ENCODE assay signal across 19 cellular contexts in genomic region chr11:126871792-126872191, GRCh38.
"Had no signal": no experiment of that assay in that cellular context is flagged by ENCODE, and none has a peak within 500 bp of the region (broad histone marks: within the 10 kb centered on the region; RNA-seq: fewer than 3 reads in every experiment).

No MANE protein-coding gene starts in this region.

- ATAC-seq: activated CD8-positive, alpha-beta T cell treated with anti-CD3 and anti-CD28 coated beads for 36 hours; activated naive CD8-positive, alpha-beta T cell treated with anti-CD3 and anti-CD28 coated beads, Interleukin-2, amount 50 U/mL, for 24 hours; esophagus mucosa; gastroesophageal sphincter; heart right ventricle; lower lobe of right lung; natural killer cell treated with Interleukin-12 subunit alpha and Interleukin-12 subunit beta and Interleukin-15 and Interleukin-18, amount 100 ng/mL, for 72 hours; stimulated activated naive B cell treated with anti-CD40 and anti-IgM and Interleukin-4, amounts not matched to agents 10 μg/mL and 1 μg/mL and 100 μg/mL, for 72 hours; T-cell had no signal

- H3K36me3 Mint-ChIP-seq: activated naive CD4-positive, alpha-beta T cell treated with anti-CD3 and anti-CD28 coated beads, Interleukin-2, amount 10 ng/mL, durations not matched to agents 7 days and 5 days; natural killer cell treated with Interleukin-12 subunit alpha and Interleukin-12 subunit beta and Interleukin-15 and Interleukin-18, amount 100 ng/mL, for 72 hours; stimulated activated naive B cell treated with anti-CD40 and anti-IgM and Interleukin-4, amounts not matched to agents 10 μg/mL and 1 μg/mL and 100 μg/mL, for 72 hours; T-cell had no signal

- H3K79me2 ChIP-seq: parathyroid adenoma had no signal

- H3K9me3 ChIP-seq: ascending aorta, gastroesophageal sphincter, heart right ventricle, lower lobe of right lung had no signal

- H3K36me3 ChIP-seq: ascending aorta, gastroesophageal sphincter, heart right ventricle, lower lobe of right lung had no signal

- H2AFZ ChIP-seq: parathyroid adenoma had no signal

- H3K27me3 Mint-ChIP-seq: activated CD4-positive, alpha-beta T cell treated with anti-CD3 and anti-CD28 coated beads, Interleukin-2, amount 10 ng/mL, durations not matched to agents 24 days and 14 days; activated CD8-positive, alpha-beta T cell treated with anti-CD3 and anti-CD28 coated beads for 36 hours; activated naive CD4-positive, alpha-beta T cell treated with anti-CD3 and anti-CD28 coated beads, Interleukin-2, amount 10 ng/mL, durations not matched to agents 7 days and 5 days had no signal

- H3K4me1 ChIP-seq: ascending aorta, gastroesophageal sphincter, heart right ventricle, lower lobe of right lung, parathyroid adenoma had no signal

- H3K4me1 Mint-ChIP-seq: activated CD4-positive, alpha-beta T cell treated with anti-CD3 and anti-CD28 coated beads, Interleukin-2, amount 10 ng/mL, durations not matched to agents 24 days and 14 days; activated naive CD4-positive, alpha-beta T cell treated with anti-CD3 and anti-CD28 coated beads, Interleukin-2, amount 10 ng/mL, durations not matched to agents 7 days and 5 days; activated naive CD8-positive, alpha-beta T cell treated with anti-CD3 and anti-CD28 coated beads, Interleukin-2, amount 50 U/mL, for 24 hours; stimulated activated naive B cell treated with anti-CD40 and anti-IgM and Interleukin-4, amounts not matched to agents 10 μg/mL and 1 μg/mL and 100 μg/mL, for 72 hours; T-cell had no signal

- H3K9me3 Mint-ChIP-seq: activated CD4-positive, alpha-beta T cell treated with anti-CD3 and anti-CD28 coated beads, Interleukin-2, amount 10 ng/mL, durations not matched to agents 24 days and 14 days; activated CD8-positive, alpha-beta T cell treated with anti-CD3 and anti-CD28 coated beads for 36 hours; activated naive CD4-positive, alpha-beta T cell treated with anti-CD3 and anti-CD28 coated beads, Interleukin-2, amount 10 ng/mL, durations not matched to agents 7 days and 5 days; activated naive CD8-positive, alpha-beta T cell treated with anti-CD3 and anti-CD28 coated beads, Interleukin-2, amount 50 U/mL, for 24 hours; activated T-cell treated with anti-CD3 and anti-CD28 coated beads, Interleukin-2, amount 50 U/mL, for 24 hours; activated T-helper 2 cell treated with anti-CD3 and anti-CD28 coated beads, Interferon-gamma antibody, Interleukin-2, Interleukin-4, amounts not matched to agents 10 μg/mL and 5 μg/mL and 100 μg/mL, durations not matched to agents 14 hours and 24 hours and 36 hours; natural killer cell treated with Interleukin-12 subunit alpha and Interleukin-12 subunit beta and Interleukin-15 and Interleukin-18, amount 100 ng/mL, for 72 hours had no signal

- H3K27ac ChIP-seq: ascending aorta, gastroesophageal sphincter, heart right ventricle, lower lobe of right lung, parathyroid adenoma had no signal

- H3K9ac ChIP-seq: parathyroid adenoma had no signal

- H3K27ac Mint-ChIP-seq: activated CD4-positive, alpha-beta T cell treated with anti-CD3 and anti-CD28 coated beads, Interleukin-2, amount 10 ng/mL, durations not matched to agents 24 days and 14 days; activated CD8-positive, alpha-beta T cell treated with anti-CD3 and anti-CD28 coated beads for 36 hours; activated naive CD4-positive, alpha-beta T cell treated with anti-CD3 and anti-CD28 coated beads, Interleukin-2, amount 10 ng/mL, durations not matched to agents 7 days and 5 days; activated naive CD8-positive, alpha-beta T cell treated with anti-CD3 and anti-CD28 coated beads, Interleukin-2, amount 50 U/mL, for 24 hours; activated T-cell treated with anti-CD3 and anti-CD28 coated beads, Interleukin-2, amount 50 U/mL, for 24 hours; activated T-helper 2 cell treated with anti-CD3 and anti-CD28 coated beads, Interferon-gamma antibody, Interleukin-2, Interleukin-4, amounts not matched to agents 10 μg/mL and 5 μg/mL and 100 μg/mL, durations not matched to agents 14 hours and 24 hours and 36 hours; natural killer cell treated with Interleukin-12 subunit alpha and Interleukin-12 subunit beta and Interleukin-15 and Interleukin-18, amount 100 ng/mL, for 72 hours; stimulated activated naive B cell treated with anti-CD40 and anti-IgM and Interleukin-4, amounts not matched to agents 10 μg/mL and 1 μg/mL and 100 μg/mL, for 72 hours; T-cell had no signal

- H3K4me3 Mint-ChIP-seq: activated CD4-positive, alpha-beta T cell treated with anti-CD3 and anti-CD28 coated beads, Interleukin-2, amount 10 ng/mL, durations not matched to agents 24 days and 14 days; activated CD8-positive, alpha-beta T cell treated with anti-CD3 and anti-CD28 coated beads for 36 hours; activated naive CD4-positive, alpha-beta T cell treated with anti-CD3 and anti-CD28 coated beads, Interleukin-2, amount 10 ng/mL, durations not matched to agents 7 days and 5 days; activated naive CD8-positive, alpha-beta T cell treated with anti-CD3 and anti-CD28 coated beads, Interleukin-2, amount 50 U/mL, for 24 hours; activated T-cell treated with anti-CD3 and anti-CD28 coated beads, Interleukin-2, amount 50 U/mL, for 24 hours; natural killer cell treated with Interleukin-12 subunit alpha and Interleukin-12 subunit beta and Interleukin-15 and Interleukin-18, amount 100 ng/mL, for 72 hours; stimulated activated naive B cell treated with anti-CD40 and anti-IgM and Interleukin-4, amounts not matched to agents 10 μg/mL and 1 μg/mL and 100 μg/mL, for 72 hours; T-cell had no signal

- H3K4me3 ChIP-seq: ascending aorta, gastroesophageal sphincter, heart right ventricle, lower lobe of right lung had no signal

- DNase-seq: activated CD4-positive, alpha-beta T cell treated with anti-CD3 and anti-CD28 coated beads, Interleukin-2, amount 10 ng/mL, durations not matched to agents 24 days and 14 days; activated CD4-positive, CD25-positive, alpha-beta regulatory T cell; activated CD8-positive, alpha-beta T cell treated with anti-CD3 and anti-CD28 coated beads for 36 hours; activated naive CD4-positive, alpha-beta T cell treated with anti-CD3 and anti-CD28 coated beads, Interleukin-2, amount 10 ng/mL, durations not matched to agents 7 days and 5 days; activated naive CD8-positive, alpha-beta T cell treated with anti-CD3 and anti-CD28 coated beads, Interleukin-2, amount 50 U/mL, for 24 hours; activated T-cell treated with anti-CD3 and anti-CD28 coated beads, Interleukin-2, amount 50 U/mL, for 24 hours; cerebellar nuclear complex; effector CD4-positive, alpha-beta T cell; heart right ventricle; lower lobe of right lung; stimulated activated naive B cell treated with anti-CD40 and anti-IgM and Interleukin-4, amounts not matched to agents 10 μg/mL and 1 μg/mL and 100 μg/mL, for 72 hours; T-cell; T-helper 9 cell had no signal

- H3K27me3 ChIP-seq: ascending aorta had no signal
